ENCODE assay signal across 1 cellular context in genomic region chr5:119385136-119386128, GRCh38.
TF ChIP-seq lines count a peak whose summit lies in the region.

No MANE protein-coding gene starts in this region.

TF ChIP-seq in HepG2, 621 proteins besides CTCF, POLR2A, EP300 and RAD21 (continued from another document):
- TF ChIP-seq HNRNPL (IDR thresholded peaks at IDR 0.05; ENCODE audit: low read depth, low read length) (no peak), MAX (IDR thresholded peaks at IDR 0.05) (no peak), ZNF720 (CRISPR knock-in tag; IDR thresholded peaks at IDR 0.05) (no peak), LRRFIP1 (CRISPR knock-in tag; conservative IDR thresholded peaks at IDR 0.05) (no peak), RAD51 (IDR thresholded peaks at IDR 0.05; ENCODE audit: borderline replicate concordance) (no peak)
